In the genomic region with DNA sequence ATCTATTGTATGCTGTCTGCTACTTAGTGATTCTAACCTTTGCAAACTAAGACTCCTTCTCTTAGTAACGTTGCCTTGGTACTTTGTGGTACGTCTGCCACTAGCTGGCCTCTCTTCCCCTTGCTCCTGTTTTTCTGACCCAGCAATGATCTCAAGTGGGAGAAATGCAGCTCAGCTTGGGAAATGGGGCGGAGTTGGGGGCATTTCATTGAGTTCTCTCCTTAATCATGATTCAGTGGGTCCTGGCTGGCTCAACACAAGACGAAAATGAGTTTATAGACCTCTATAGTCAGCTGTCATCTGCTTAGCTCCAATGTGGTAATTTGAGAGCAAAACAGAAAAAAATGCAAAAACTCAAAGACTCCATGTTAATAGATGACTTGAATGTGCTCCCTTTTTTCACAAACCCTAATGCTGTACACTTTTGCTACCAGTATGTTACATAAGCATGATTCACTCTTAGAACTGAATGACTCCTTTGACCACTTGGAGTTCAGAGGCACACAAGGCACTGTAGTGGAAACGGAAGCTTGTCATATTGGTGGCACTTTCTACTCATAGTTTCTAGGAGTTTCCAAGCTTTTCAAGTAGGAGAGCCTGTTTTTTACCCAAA, we compare ENCODE assay signal across 12 cellular contexts. TPM values are rescaled to one million over a fixed set of nuclear protein-coding genes. Genes with fewer than 3 reads are reported as not detected.
A peak's percentile ranks its signal among the peaks of the same experiment; 100 is the strongest.
DNase-seq lines count a peak whose midpoint lies in the region; ATAC-seq and TF ChIP-seq lines count a peak whose summit lies in the region.
"Had no signal": no experiment of that assay in that cellular context is flagged by ENCODE, and none has a peak within 500 bp of the region (broad histone marks: within the 10 kb centered on the region; RNA-seq: fewer than 3 reads in every experiment).

No MANE protein-coding gene starts in this region.

- no peak overlapping the region for H3K27ac Mint-ChIP-seq in GM23338
- no peak overlapping the region for H3K27ac Mint-ChIP-seq in T-helper 2 cell treated with Interferon-gamma antibody and Interleukin-4, amounts not matched to agents 5 μg/mL and 100 μg/mL, for 36 hours
- H3K27ac Mint-ChIP-seq: CD8-positive, alpha-beta T cell had no signal

- H3K4me3 ChIP-seq in GM23338 (no peak overlapping the region), retinal pigment epithelial cell (ENCODE audit: low read length) (no peak overlapping the region), thyroid gland (replicated peaks in 1 of 3) (no peak overlapping the region), suprapubic skin (no peak overlapping the region)

- no peak overlapping the region for H3K4me2 ChIP-seq in GM23338

- intact Hi-C loops in thyroid gland (cut with DNase I) = no loop called here

- no peaks in the 10 kb centered on the region for H3K27me3 Mint-ChIP-seq in GM23338 (ENCODE audit: insufficient read depth, low read depth, poor library complexity)
- no peaks in the 10 kb centered on the region for H3K27me3 Mint-ChIP-seq in T-helper 2 cell treated with Interferon-gamma antibody and Interleukin-4, amounts not matched to agents 5 μg/mL and 100 μg/mL, for 36 hours (ENCODE audit: low read depth)

- TF ChIP-seq POLR2A in thyroid gland (IDR thresholded peaks at IDR 0.05) (no peak), suprapubic skin (IDR thresholded peaks at IDR 0.05) (no peak)

- no peak for TF ChIP-seq CTCF in GM23338 (conservative IDR thresholded peaks at IDR 0.05; ENCODE audit: low read depth in 2 of 2)
- TF ChIP-seq CTCF in foreskin keratinocyte (conservative IDR thresholded peaks at IDR 0.05) = no peak
- TF ChIP-seq CTCF in retinal pigment epithelial cell (conservative IDR thresholded peaks at IDR 0.05; ENCODE audit: low read depth, low read length) = no peak
- no peak for TF ChIP-seq CTCF in thyroid gland (IDR thresholded peaks at IDR 0.05)
- no peak for TF ChIP-seq CTCF in suprapubic skin (IDR thresholded peaks at IDR 0.05)

- H2AFZ ChIP-seq in GM23338 = peak overlapping the region; percentile 29; the same call in 1 of the 2 replicates

- no peaks in the 10 kb centered on the region for H3K9me2 ChIP-seq in GM23338 (ENCODE audit: insufficient read depth)

- H3K36me3 ChIP-seq in GM23338 (ENCODE audit: insufficient read depth) (no peaks in the 10 kb centered on the region), thyroid gland (no peaks in the 10 kb centered on the region), suprapubic skin (no peaks in the 10 kb centered on the region)

- no peak for ATAC-seq in GM23338
- peak; percentile 56 for ATAC-seq in foreskin keratinocyte
- ATAC-seq in HG03520 (IDR thresholded peaks at IDR 0.05; ENCODE audit: unreplicated experiment) = no peak
- ATAC-seq: CD8-positive, alpha-beta T cell; HCT116 had no signal

- H3K4me1 Mint-ChIP-seq in GM23338 = peaks cover 10% of the 10 kb centered on the region
- H3K4me1 Mint-ChIP-seq in T-helper 2 cell treated with Interferon-gamma antibody and Interleukin-4, amounts not matched to agents 5 μg/mL and 100 μg/mL, for 36 hours (ENCODE audit: low read depth) = no peaks in the 10 kb centered on the region

- no peaks in the 10 kb centered on the region for H4K20me1 ChIP-seq in GM23338 (replicated peaks; ENCODE audit: insufficient read depth)

- no peaks in the 10 kb centered on the region for H3K36me3 Mint-ChIP-seq in GM23338 (ENCODE audit: low read depth)
- no peaks in the 10 kb centered on the region for H3K36me3 Mint-ChIP-seq in T-helper 2 cell treated with Interferon-gamma antibody and Interleukin-4, amounts not matched to agents 5 μg/mL and 100 μg/mL, for 36 hours (ENCODE audit: low read depth)
- H3K36me3 Mint-ChIP-seq: CD8-positive, alpha-beta T cell had no signal

- H3K4me3 Mint-ChIP-seq in GM23338 = no peak overlapping the region
- H3K4me3 Mint-ChIP-seq in T-helper 2 cell treated with Interferon-gamma antibody and Interleukin-4, amounts not matched to agents 5 μg/mL and 100 μg/mL, for 36 hours = no peak overlapping the region
- H3K4me3 Mint-ChIP-seq: CD8-positive, alpha-beta T cell had no signal

- DNase-seq in GM23338 (ENCODE audit: low spot score) = no peak
- DNase-seq in RKO (ENCODE audit: low spot score) = peak; percentile 66
- DNase-seq in foreskin keratinocyte = peak; percentile 16 to 32
- peak; percentile 26 for DNase-seq in retinal pigment epithelial cell (ENCODE audit: low read depth)
- DNase-seq in thyroid gland = no peak
- DNase-seq in T-helper 2 cell treated with Interferon-gamma antibody and Interleukin-4, amounts not matched to agents 5 μg/mL and 100 μg/mL, for 36 hours (ENCODE audit: low spot score) = no peak
- no peak for DNase-seq in suprapubic skin (ENCODE audit: low spot score in 2 of 2)
- DNase-seq: CD8-positive, alpha-beta T cell; OCI-M1; stimulated activated CD8-positive, alpha-beta memory T cell treated with anti-CD3 and anti-CD28 coated beads, Interleukin-4, amount 100 ng/mL, for 48 hours had no signal

- H3K9me3 Mint-ChIP-seq in GM23338 = no peaks in the 10 kb centered on the region; the same call in 2 of the 3 replicates
- no peaks in the 10 kb centered on the region for H3K9me3 Mint-ChIP-seq in T-helper 2 cell treated with Interferon-gamma antibody and Interleukin-4, amounts not matched to agents 5 μg/mL and 100 μg/mL, for 36 hours

- H3K4me1 ChIP-seq in GM23338 (ENCODE audit: insufficient read depth) (no peaks in the 10 kb centered on the region), foreskin keratinocyte (no peaks in the 10 kb centered on the region), thyroid gland (no peaks in the 10 kb centered on the region), suprapubic skin (no peaks in the 10 kb centered on the region)

- H3K9me3 ChIP-seq in thyroid gland (no peaks in the 10 kb centered on the region), suprapubic skin (no peaks in the 10 kb centered on the region)

- H3K27ac ChIP-seq in GM23338 (ENCODE audit: low read depth) (no peak overlapping the region), foreskin keratinocyte (no peak overlapping the region), thyroid gland (no peak overlapping the region), suprapubic skin (no peak overlapping the region)

- H3K27me3 ChIP-seq in GM23338 (ENCODE audit: insufficient read depth) (no peaks in the 10 kb centered on the region), foreskin keratinocyte (no peaks in the 10 kb centered on the region), thyroid gland (no peaks in the 10 kb centered on the region), suprapubic skin (no peaks in the 10 kb centered on the region)

- H3F3A ChIP-seq in GM23338 (replicated peaks; ENCODE audit: low read depth) = no peaks in the 10 kb centered on the region

- 79 to 88% methylated on average over 5 of the region's 5 CpGs for WGBS in thyroid gland, 2 donors
- 73% methylated on average over 5 of the region's 5 CpGs for WGBS in suprapubic skin

- no peaks in the 10 kb centered on the region for H3K79me2 ChIP-seq in GM23338 (replicated peaks; ENCODE audit: insufficient read depth)

- TF ChIP-seq EP300 in suprapubic skin (IDR thresholded peaks at IDR 0.05) = no peak

TF ChIP-seq in GM23338, 12 proteins besides CTCF, POLR2A, EP300 and RAD21 (continues in another document):
- TF ChIP-seq POLR2AphosphoS5 (IDR thresholded peaks at IDR 0.05; ENCODE audit: low read depth) = no peak
- no peak for TF ChIP-seq ZNF331 (CRISPR knock-in tag; IDR thresholded peaks at IDR 0.05; ENCODE audit: low read depth)

RNA-seq across cellular contexts. Expression of a gene that starts 55.3 kb away (rescaled TPM):
- total RNA-seq in GM23338 (2014; rRNA removed; shearing (Covaris generic)) = 156 and 164 TPM in 2 replicates
- 235 and 245 TPM in 2 replicates for polyA plus RNA-seq in GM23338 (2016; fragmentation: Nextera tagmentation; extraction: Ambion mirVana)
- total RNA-seq in foreskin keratinocyte = 12.0 and 24.2 TPM in 2 replicates
- polyA plus RNA-seq in foreskin keratinocyte = 5.5 and 9.6 TPM in 2 replicates
- 10 to 100 TPM; 10.8 to 20.7 (median 14.7) TPM for total RNA-seq in thyroid gland
- total RNA-seq in suprapubic skin = 10 to 100 TPM; 10.9 to 16.7 (median 15.8) TPM

Comparison
In these comparisons a context has a peak if more than half of its experiments do, and no peak if none do; other contexts are left out.
1. DNase-seq: peak in RKO (single experiment), foreskin keratinocyte (2 of 2) and retinal pigment epithelial cell (single experiment); none in GM23338 (single experiment), thyroid gland (0 of 2), T-helper 2 cell treated with Interferon-gamma antibody and Interleukin-4, amounts not matched to agents 5 μg/mL and 100 μg/mL, for 36 hours (single experiment) and suprapubic skin (0 of 2).